ENCODE assay signal across 11 cellular contexts in the genomic region with DNA sequence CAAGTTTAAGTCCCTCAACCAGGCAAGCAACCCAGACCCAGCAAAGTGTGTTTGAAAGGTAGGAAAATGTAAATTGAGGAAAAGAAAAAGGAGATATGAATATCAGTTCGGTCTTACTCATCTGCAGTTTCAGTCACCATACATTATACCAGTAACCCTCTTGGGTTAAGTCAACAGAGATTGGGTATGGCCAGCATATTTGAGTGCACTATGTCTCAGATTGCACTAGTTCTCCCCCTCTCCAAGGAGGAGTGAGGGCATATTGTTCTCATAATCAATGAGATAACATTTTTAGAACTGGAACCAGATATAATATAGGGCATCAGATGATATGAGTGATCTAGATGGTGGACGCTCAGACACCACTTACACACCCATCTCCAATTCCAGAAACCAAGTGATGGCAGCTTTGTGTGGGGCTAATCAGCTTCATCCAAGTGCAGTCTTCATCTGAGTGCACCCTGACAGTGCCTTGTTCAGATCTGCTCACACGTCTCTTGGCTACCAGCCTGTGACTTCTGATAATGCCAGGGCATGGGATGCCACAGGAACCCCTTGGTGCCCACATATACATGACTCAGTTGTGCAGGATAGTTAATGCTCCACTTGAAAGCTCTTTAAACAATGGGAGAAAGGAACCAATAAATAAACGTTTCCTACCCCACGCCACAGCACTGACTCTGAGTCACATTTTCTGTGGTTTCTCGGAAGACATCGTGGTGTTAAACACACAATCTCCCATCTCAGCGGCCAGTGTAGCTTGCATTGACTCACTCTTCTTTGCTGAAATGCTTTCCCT.
A peak's percentile ranks its signal among the peaks of the same experiment; 100 is the strongest.
DNase-seq lines count a peak whose midpoint lies in the region; ATAC-seq lines count a peak whose summit lies in the region.
"Had no signal": no experiment of that assay in that cellular context is flagged by ENCODE, and none has a peak within 500 bp of the region (broad histone marks: within the 10 kb centered on the region; RNA-seq: fewer than 3 reads in every experiment).

No MANE protein-coding gene starts in this region.

- ATAC-seq in GM21619 (IDR thresholded peaks at IDR 0.05; ENCODE audit: unreplicated experiment) = no peak

- peaks cover 7% of the 10 kb centered on the region for H3K4me1 Mint-ChIP-seq in activated naive CD4-positive, alpha-beta T cell treated with anti-CD3 and anti-CD28 coated beads for 36 hours (ENCODE audit: low read depth)

- no peaks in the 10 kb centered on the region for H3K9me3 Mint-ChIP-seq in activated naive CD4-positive, alpha-beta T cell treated with anti-CD3 and anti-CD28 coated beads for 36 hours

- H3K27ac Mint-ChIP-seq in activated naive CD4-positive, alpha-beta T cell treated with anti-CD3 and anti-CD28 coated beads for 36 hours = no peak overlapping the region

- peaks cover 11% of the 10 kb centered on the region for H3K27me3 Mint-ChIP-seq in activated naive CD4-positive, alpha-beta T cell treated with anti-CD3 and anti-CD28 coated beads for 36 hours (ENCODE audit: low read depth)

- intact Hi-C loops in activated naive CD4-positive, alpha-beta T cell treated with anti-CD3 and anti-CD28 coated beads for 36 hours (cut with micrococcal nuclease) = no loop called here

- H3K36me3 Mint-ChIP-seq in activated naive CD4-positive, alpha-beta T cell treated with anti-CD3 and anti-CD28 coated beads for 36 hours (ENCODE audit: low read depth) = no peaks in the 10 kb centered on the region

- no peak overlapping the region for H3K4me3 Mint-ChIP-seq in activated naive CD4-positive, alpha-beta T cell treated with anti-CD3 and anti-CD28 coated beads for 36 hours

- DNase-seq in activated naive CD4-positive, alpha-beta T cell treated with anti-CD3 and anti-CD28 coated beads for 36 hours = peak; percentile 25
- no peak for DNase-seq in activated naive CD4-positive, alpha-beta T cell (lab: John Stamatoyannopoulos, UW)
- DNase-seq in activated T-cell treated with anti-CD3 and anti-CD28 coated beads, Interleukin-2, amount 50 U/mL, for 48 hours = peak; percentile 40 to 51
- peak; percentile 44 for DNase-seq in glomerular endothelial cell (ENCODE audit: extremely low read depth, low read depth, low spot score)
- peak; percentile 97 for DNase-seq in stromal cell of bone marrow (ENCODE audit: low read depth)
- no peak for DNase-seq in activated effector memory CD4-positive, alpha-beta T cell treated with Interleukin-2 at 50 U/mL for 16 hours
- no peak for DNase-seq in NOMO-1 (lab: John Stamatoyannopoulos, UW; ENCODE audit: unreplicated experiment in 2 of 2)
- DNase-seq: activated CD4-positive, CD25-positive, alpha-beta regulatory T cell; effector CD4-positive, alpha-beta T cell; NCI-H774 had no signal

- CTCF ChIA-PET in activated naive CD4-positive, alpha-beta T cell treated with anti-CD3 and anti-CD28 coated beads for 36 hours (lab: Charles Lee) = interaction anchor here (0.7 kb wide), 1 partner anchor 62 kb away, joined by 3 read pairs; no protein-coding TSS in a partner anchor

Comparison
In these comparisons a context has a peak if more than half of its experiments do, and no peak if none do; other contexts are left out.
1. DNase-seq: peak in activated naive CD4-positive, alpha-beta T cell treated with anti-CD3 and anti-CD28 coated beads for 36 hours (single experiment), activated T-cell treated with anti-CD3 and anti-CD28 coated beads, Interleukin-2, amount 50 U/mL, for 48 hours (2 of 2), glomerular endothelial cell (single experiment) and stromal cell of bone marrow (single experiment); none in activated naive CD4-positive, alpha-beta T cell (0 of 4), activated effector memory CD4-positive, alpha-beta T cell treated with Interleukin-2 at 50 U/mL for 16 hours (single experiment) and NOMO-1 (0 of 2).